19 cellular contexts compared by ENCODE assay signal in genomic region chr3:126721246-126721645, GRCh38.
"Had no signal": no experiment of that assay in that cellular context is flagged by ENCODE, and none has a peak within 500 bp of the region (broad histone marks: within the 10 kb centered on the region; RNA-seq: fewer than 3 reads in every experiment).

No MANE protein-coding gene starts in this region.

- H3K27me3 Mint-ChIP-seq: activated CD8-positive, alpha-beta T cell treated with anti-CD3 and anti-CD28 coated beads for 36 hours; activated naive CD4-positive, alpha-beta T cell treated with anti-CD3 and anti-CD28 coated beads, Interleukin-2, amount 50 U/mL, for 24 hours; activated T-cell treated with anti-CD3 and anti-CD28 coated beads, Interleukin-2, amount 50 U/mL, for 24 hours; central memory CD8-positive, alpha-beta T cell; T-cell had no signal

- ATAC-seq: activated CD8-positive, alpha-beta T cell treated with anti-CD3 and anti-CD28 coated beads for 36 hours; body of pancreas; T-cell had no signal

- DNase-seq: activated CD4-positive, alpha-beta T cell treated with anti-CD3 and anti-CD28 coated beads for 4 hours; activated CD4-positive, CD25-positive, alpha-beta regulatory T cell; activated CD8-positive, alpha-beta T cell treated with anti-CD3 and anti-CD28 coated beads for 36 hours; activated effector memory CD4-positive, alpha-beta T cell treated with Interleukin-2 at 50 U/mL for 16 hours; activated naive CD4-positive, alpha-beta T cell; activated T-cell treated with anti-CD3 and anti-CD28 coated beads, Interleukin-2, amount 50 U/mL, for 24 hours; body of pancreas; Kasumi-1; KBM-7; NCI-H1048; NCI-H146; NCI-H187 treated with DMSO at 0.1 percent for 48 hours; NCI-H2081 treated with DMSO at 0.1 percent for 48 hours; NCI-H446; SHP77 treated with DMSO at 0.1 percent for 48 hours; T-cell had no signal

- H3K9me3 Mint-ChIP-seq: activated naive CD4-positive, alpha-beta T cell treated with anti-CD3 and anti-CD28 coated beads, Interleukin-2, amount 50 U/mL, for 24 hours; activated T-helper 1 cell treated with anti-CD3 and anti-CD28 coated beads, Interleukin-12 subunit alpha, Interleukin-12 subunit beta, Interleukin-2, Interleukin-4 antibody, amounts not matched to agents 30 ng/mL and 10 ng/mL and 1 ng/mL, durations not matched to agents 14 hours and 24 hours and 36 hours; central memory CD8-positive, alpha-beta T cell had no signal

- H3K27ac Mint-ChIP-seq: activated CD8-positive, alpha-beta T cell treated with anti-CD3 and anti-CD28 coated beads for 36 hours; activated naive CD4-positive, alpha-beta T cell treated with anti-CD3 and anti-CD28 coated beads, Interleukin-2, amount 50 U/mL, for 24 hours; activated T-cell treated with anti-CD3 and anti-CD28 coated beads, Interleukin-2, amount 50 U/mL, for 24 hours; activated T-helper 1 cell treated with anti-CD3 and anti-CD28 coated beads, Interleukin-12 subunit alpha, Interleukin-12 subunit beta, Interleukin-2, Interleukin-4 antibody, amounts not matched to agents 30 ng/mL and 10 ng/mL and 1 ng/mL, durations not matched to agents 14 hours and 24 hours and 36 hours; T-cell had no signal

- H3K4me3 Mint-ChIP-seq: activated CD8-positive, alpha-beta T cell treated with anti-CD3 and anti-CD28 coated beads for 36 hours; activated naive CD4-positive, alpha-beta T cell treated with anti-CD3 and anti-CD28 coated beads, Interleukin-2, amount 50 U/mL, for 24 hours; activated T-cell treated with anti-CD3 and anti-CD28 coated beads, Interleukin-2, amount 50 U/mL, for 24 hours; activated T-helper 1 cell treated with anti-CD3 and anti-CD28 coated beads, Interleukin-12 subunit alpha, Interleukin-12 subunit beta, Interleukin-2, Interleukin-4 antibody, amounts not matched to agents 30 ng/mL and 10 ng/mL and 1 ng/mL, durations not matched to agents 14 hours and 24 hours and 36 hours; central memory CD8-positive, alpha-beta T cell; T-cell had no signal
